Comparison of ENCODE assay signal across 8 cellular contexts in the genomic region with DNA sequence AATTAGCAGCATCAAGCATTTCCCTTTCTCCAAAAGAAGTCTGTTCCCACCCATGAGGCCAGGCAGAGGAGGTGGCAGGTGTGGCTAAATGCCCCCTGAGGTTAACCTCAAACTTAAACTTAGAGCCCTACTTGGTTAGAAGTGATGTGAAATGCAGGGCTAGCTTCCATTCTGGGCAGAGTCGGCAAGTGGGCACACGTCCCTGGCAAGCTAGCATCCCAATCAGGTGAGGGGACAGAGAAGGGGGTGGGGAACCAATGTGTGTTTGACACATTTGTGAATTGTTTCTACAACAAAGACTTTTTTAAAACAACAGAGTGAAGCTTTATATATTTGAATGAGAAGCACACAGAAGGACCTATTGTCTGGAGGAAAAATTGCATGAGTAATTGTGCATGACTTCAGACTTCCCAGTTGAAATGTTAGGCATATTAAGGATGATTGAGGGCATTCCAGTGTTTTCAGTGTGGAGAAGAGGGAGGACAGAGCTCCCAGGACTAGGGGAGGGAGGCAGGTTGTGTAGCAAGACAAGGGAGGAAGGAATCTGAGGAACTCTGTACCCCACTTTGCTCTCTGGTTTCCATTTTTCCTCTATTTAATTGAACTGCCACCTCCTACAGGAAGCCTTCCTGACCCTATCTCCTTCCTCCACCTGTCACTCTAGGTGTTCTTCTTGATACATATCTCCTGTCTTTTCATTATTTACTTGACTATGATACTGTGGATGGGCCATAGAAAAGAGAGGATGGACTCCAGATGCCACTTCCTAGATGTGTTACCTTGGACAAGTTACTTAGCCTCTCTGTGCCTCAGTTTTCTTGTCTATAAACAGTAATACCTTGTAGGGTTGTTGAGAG.
DNase-seq lines count a peak whose midpoint lies in the region; ATAC-seq and TF ChIP-seq lines count a peak whose summit lies in the region.

No MANE protein-coding gene starts in this region.

- TF ChIP-seq CTCF in SK-N-SH (IDR thresholded peaks at IDR 0.05) = no peak

- CTCF ChIA-PET in SK-N-SH (lab: Yijun Ruan, JAX) = interaction anchor here (0.9 kb wide), 1 partner anchor 110 kb away, joined by 3 read pairs; no protein-coding TSS in a partner anchor

- DNase-seq in T-helper 1 cell = no peak
- no peak for DNase-seq in SK-N-SH
- peak; percentile 20 for DNase-seq in hepatic stellate cell (ENCODE audit: low spot score)
- DNase-seq in SIG-M5 (lab: John Stamatoyannopoulos, UW) = no peak
- no peak for DNase-seq in DMS79 treated with DMSO at 0.1 percent for 48 hours (lab: John Stamatoyannopoulos, UW)

- H3K4me1 ChIP-seq in SK-N-SH (ENCODE audit: control insufficient read depth in 1 of 2, insufficient read depth in 2 of 2, low read depth in 1 of 2, low read length in 1 of 2) = peaks cover 10 to 17% of the 10 kb centered on the region in 2 experiments; a peak in 3 of 4 replicates

- peak overlapping the region; percentile 34 for H3K27ac Mint-ChIP-seq in T-helper 1 cell treated with Interleukin-12 subunit alpha and Interleukin-12 subunit beta and Interleukin-4 antibody, amounts not matched to agents 30 μg/mL and 1 μg/mL, for 36 hours

- H2AFZ ChIP-seq in SK-N-SH (ENCODE audit: low read depth) = no peak overlapping the region

- peak overlapping the region; percentile 63 for H3K4me2 ChIP-seq in SK-N-SH

- H3F3A ChIP-seq in SK-N-SH (replicated peaks; ENCODE audit: insufficient read depth) = peaks cover 32% of the 10 kb centered on the region

- H3K36me3 ChIP-seq in SK-N-SH (replicated peaks in 1 of 2; ENCODE audit: control insufficient read depth in 1 of 2, insufficient read depth in 2 of 2, low read length in 1 of 2) = no peaks in the 10 kb centered on the region

- H3K9me2 ChIP-seq in SK-N-SH = no peaks in the 10 kb centered on the region

- H3K9ac ChIP-seq in SK-N-SH = peak overlapping the region; percentile 66

- peaks cover 33% of the 10 kb centered on the region for H3K4me1 Mint-ChIP-seq in T-helper 1 cell treated with Interleukin-12 subunit alpha and Interleukin-12 subunit beta and Interleukin-4 antibody, amounts not matched to agents 30 μg/mL and 1 μg/mL, for 36 hours (ENCODE audit: low read depth)

- H3K79me2 ChIP-seq in SK-N-SH (ENCODE audit: insufficient read depth) = no peaks in the 10 kb centered on the region

- H3K27ac ChIP-seq in SK-N-SH (ENCODE audit: low read depth in 2 of 2, low read length in 1 of 2) (peak overlapping the region; percentile 50 to 79; a peak in 3 of 4 replicates), temporal lobe (ENCODE audit: low read depth, low read length) (peak overlapping the region; percentile 94)

- no peak for ATAC-seq in GM19395 (IDR thresholded peaks at IDR 0.05; ENCODE audit: unreplicated experiment)

- POLR2A ChIA-PET in SK-N-SH (lab: Yijun Ruan, JAX) = no interaction called here

- TF ChIP-seq EP300 in SK-N-SH (IDR thresholded peaks at IDR 0.05; ENCODE audit: borderline replicate concordance in 1 of 2, low read depth in 1 of 2, low read length in 1 of 2) = peak in 1 of 2 experiments; percentile 50; a peak in 1 of 4 replicates

- H3K9me3 ChIP-seq in SK-N-SH = no peaks in the 10 kb centered on the region

- H4K20me1 ChIP-seq in SK-N-SH (ENCODE audit: insufficient read depth) = no peaks in the 10 kb centered on the region

- H3K4me3 ChIP-seq in SK-N-SH (ENCODE audit: low read depth in 2 of 2, low read length in 1 of 2) = no peak overlapping the region

- 40% methylated on average over 2 of the region's 2 CpGs for WGBS in SK-N-SH (ENCODE audit: low lambda C conversion rate)

- H3K27me3 ChIP-seq in SK-N-SH (ENCODE audit: insufficient read depth) = no peaks in the 10 kb centered on the region

- no peak overlapping the region for H3K4me3 Mint-ChIP-seq in T-helper 1 cell treated with Interleukin-12 subunit alpha and Interleukin-12 subunit beta and Interleukin-4 antibody, amounts not matched to agents 30 μg/mL and 1 μg/mL, for 36 hours

- no peaks in the 10 kb centered on the region for H3K27me3 Mint-ChIP-seq in T-helper 1 cell treated with Interleukin-12 subunit alpha and Interleukin-12 subunit beta and Interleukin-4 antibody, amounts not matched to agents 30 μg/mL and 1 μg/mL, for 36 hours (ENCODE audit: low read depth)

- TF ChIP-seq RAD21 in SK-N-SH (IDR thresholded peaks at IDR 0.05; ENCODE audit: low read length) = no peak

- H3K9me3 Mint-ChIP-seq in T-helper 1 cell treated with Interleukin-12 subunit alpha and Interleukin-12 subunit beta and Interleukin-4 antibody, amounts not matched to agents 30 μg/mL and 1 μg/mL, for 36 hours = no peaks in the 10 kb centered on the region

- no peaks in the 10 kb centered on the region for H3K36me3 Mint-ChIP-seq in T-helper 1 cell treated with Interleukin-12 subunit alpha and Interleukin-12 subunit beta and Interleukin-4 antibody, amounts not matched to agents 30 μg/mL and 1 μg/mL, for 36 hours (ENCODE audit: low read depth)

TF ChIP-seq in SK-N-SH, 30 proteins besides CTCF, POLR2A, EP300 and RAD21:
- no peak for TF ChIP-seq MEF2A (IDR thresholded peaks at IDR 0.05; ENCODE audit: borderline replicate concordance, low read depth)
- no peak for TF ChIP-seq GATA2 (CRISPR knock-in tag; IDR thresholded peaks at IDR 0.05)
- TF ChIP-seq POLR2AphosphoS5 (IDR thresholded peaks at IDR 0.05; ENCODE audit: low read depth, low read length) = 0 out of 2 replicates have a peak, but pooled peaks have one; percentile 36
- peak; percentile 70 for TF ChIP-seq TCF12 (IDR thresholded peaks at IDR 0.05)
- peak; percentile 55 for TF ChIP-seq NFIC (IDR thresholded peaks at IDR 0.05; ENCODE audit: borderline replicate concordance)
- TF ChIP-seq TEAD4 (IDR thresholded peaks at IDR 0.05; ENCODE audit: borderline replicate concordance, insufficient read depth) = peak; percentile 61; the same call in 1 of the 2 replicates
- no peak for TF ChIP-seq FOXM1 (IDR thresholded peaks at IDR 0.05; ENCODE audit: low read depth)
- TF ChIP-seq SIN3A (IDR thresholded peaks at IDR 0.05; ENCODE audit: borderline replicate concordance, low read depth, low read length) = 0 out of 2 replicates have a peak, but pooled peaks have one; percentile 13
- no peak for TF ChIP-seq NRF1 (IDR thresholded peaks at IDR 0.05; ENCODE audit: low read depth, low read length)
- TF ChIP-seq FOSL2 (IDR thresholded peaks at IDR 0.05; ENCODE audit: borderline replicate concordance, low read depth) = peak; percentile 60; the same call in 1 of the 2 replicates
- TF ChIP-seq PBX3 (IDR thresholded peaks at IDR 0.05) = peak; percentile 96
- peak; percentile 62 for TF ChIP-seq JUND (IDR thresholded peaks at IDR 0.05)
- TF ChIP-seq ELF1 (IDR thresholded peaks at IDR 0.05) = no peak
- no peak for TF ChIP-seq IRF3 (IDR thresholded peaks at IDR 0.05; ENCODE audit: low read depth, low read length)
